9 cellular contexts compared by ENCODE assay signal in the genomic region with DNA sequence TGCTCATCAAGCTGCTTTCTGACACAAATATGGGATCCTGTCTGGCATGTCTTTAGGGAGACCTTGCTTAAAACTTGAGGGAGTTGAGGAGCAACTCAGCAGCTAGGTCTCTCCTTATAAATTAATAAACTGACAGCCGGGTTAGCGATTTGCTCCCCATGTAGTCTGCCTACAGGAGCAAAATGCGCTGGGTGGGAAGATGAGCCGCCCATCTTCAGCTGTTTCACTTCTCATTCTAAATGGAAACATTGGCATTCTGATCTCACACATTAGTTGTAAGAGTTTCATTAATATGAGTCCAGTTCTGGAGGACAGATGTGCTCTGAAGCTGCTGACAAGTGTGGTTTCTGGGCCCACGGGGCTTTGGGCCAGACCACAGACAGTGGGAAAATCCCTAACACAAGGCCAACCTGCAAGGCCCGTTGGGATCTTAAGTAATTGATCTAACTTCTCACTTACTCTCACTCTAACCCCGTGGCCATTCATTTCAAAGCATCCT.
DNase-seq lines count a peak whose midpoint lies in the region; ATAC-seq lines count a peak whose summit lies in the region.
"Had no signal": no experiment of that assay in that cellular context is flagged by ENCODE, and none has a peak within 500 bp of the region (broad histone marks: within the 10 kb centered on the region; RNA-seq: fewer than 3 reads in every experiment).

No MANE protein-coding gene starts in this region.

- CTCF ChIA-PET in activated CD4-positive, alpha-beta T cell treated with anti-CD3 and anti-CD28 coated beads for 36 hours (lab: Charles Lee) = no interaction called here

- intact Hi-C loops in activated CD4-positive, alpha-beta T cell treated with anti-CD3 and anti-CD28 coated beads, Interleukin-2, amount 10 ng/mL, durations not matched to agents 24 days and 14 days (cut with micrococcal nuclease) = no loop called here
- intact Hi-C loops in activated CD4-positive, alpha-beta T cell treated with anti-CD3 and anti-CD28 coated beads for 36 hours (cut with DNase I, micrococcal nuclease) = loop anchor here in 1 of 2 experiments (10.0 kb wide), 1 partner anchor 123 kb away; no protein-coding TSS in a partner anchor

- no peak overlapping the region for H3K4me3 Mint-ChIP-seq in activated CD4-positive, alpha-beta T cell treated with anti-CD3 and anti-CD28 coated beads, Interleukin-2, amount 10 ng/mL, durations not matched to agents 24 days and 14 days
- H3K4me3 Mint-ChIP-seq in activated CD4-positive, alpha-beta T cell treated with anti-CD3 and anti-CD28 coated beads for 36 hours = no peak overlapping the region
- no peak overlapping the region for H3K4me3 Mint-ChIP-seq in stimulated activated memory B cell treated with anti-CD40 and anti-IgM and Interleukin-4, amounts not matched to agents 10 μg/mL and 1 μg/mL and 100 μg/mL, for 72 hours
- H3K4me3 Mint-ChIP-seq: activated naive CD4-positive, alpha-beta T cell treated with anti-CD3 and anti-CD28 coated beads, Interleukin-2, amount 10 ng/mL, durations not matched to agents 7 days and 5 days had no signal

- DNase-seq in activated CD4-positive, alpha-beta T cell treated with anti-CD3 and anti-CD28 coated beads, Interleukin-2, amount 10 ng/mL, durations not matched to agents 24 days and 14 days = peak; percentile 31
- DNase-seq in activated CD4-positive, alpha-beta T cell treated with anti-CD3 and anti-CD28 coated beads for 36 hours = no peak
- DNase-seq in NOMO-1 treated with DMSO at 0.1 percent for 48 hours (lab: John Stamatoyannopoulos, UW; ENCODE audit: unreplicated experiment) (peak; percentile 30), nucleus accumbens (lab: John Stamatoyannopoulos, UW) (no peak), NCI-H226 (no peak)
- no peak for DNase-seq in activated CD8-positive, alpha-beta memory T cell treated with anti-CD3 and anti-CD28 coated beads for 24 hours
- DNase-seq: activated naive CD4-positive, alpha-beta T cell treated with anti-CD3 and anti-CD28 coated beads, Interleukin-2, amount 10 ng/mL, durations not matched to agents 7 days and 5 days had no signal

- peaks cover 7% of the 10 kb centered on the region for H3K27me3 Mint-ChIP-seq in activated CD4-positive, alpha-beta T cell treated with anti-CD3 and anti-CD28 coated beads, Interleukin-2, amount 10 ng/mL, durations not matched to agents 24 days and 14 days
- H3K27me3 Mint-ChIP-seq in activated CD4-positive, alpha-beta T cell treated with anti-CD3 and anti-CD28 coated beads for 36 hours = peaks cover 4% of the 10 kb centered on the region
- H3K27me3 Mint-ChIP-seq in stimulated activated memory B cell treated with anti-CD40 and anti-IgM and Interleukin-4, amounts not matched to agents 10 μg/mL and 1 μg/mL and 100 μg/mL, for 72 hours = peaks cover 9% of the 10 kb centered on the region
- H3K27me3 Mint-ChIP-seq: activated naive CD4-positive, alpha-beta T cell treated with anti-CD3 and anti-CD28 coated beads, Interleukin-2, amount 10 ng/mL, durations not matched to agents 7 days and 5 days had no signal

- H3K9me3 Mint-ChIP-seq in activated CD4-positive, alpha-beta T cell treated with anti-CD3 and anti-CD28 coated beads, Interleukin-2, amount 10 ng/mL, durations not matched to agents 24 days and 14 days = no peaks in the 10 kb centered on the region
- peaks cover 4% of the 10 kb centered on the region for H3K9me3 Mint-ChIP-seq in activated CD4-positive, alpha-beta T cell treated with anti-CD3 and anti-CD28 coated beads for 36 hours (ENCODE audit: low read depth)
- H3K9me3 Mint-ChIP-seq in stimulated activated memory B cell treated with anti-CD40 and anti-IgM and Interleukin-4, amounts not matched to agents 10 μg/mL and 1 μg/mL and 100 μg/mL, for 72 hours = peaks cover 7% of the 10 kb centered on the region
- H3K9me3 Mint-ChIP-seq: activated naive CD4-positive, alpha-beta T cell treated with anti-CD3 and anti-CD28 coated beads, Interleukin-2, amount 10 ng/mL, durations not matched to agents 7 days and 5 days had no signal

- POLR2A ChIA-PET in activated CD4-positive, alpha-beta T cell treated with anti-CD3 and anti-CD28 coated beads for 36 hours (lab: Charles Lee) = no interaction called here

- H3K36me3 Mint-ChIP-seq in activated CD4-positive, alpha-beta T cell treated with anti-CD3 and anti-CD28 coated beads, Interleukin-2, amount 10 ng/mL, durations not matched to agents 24 days and 14 days (ENCODE audit: low read depth) = no peaks in the 10 kb centered on the region
- H3K36me3 Mint-ChIP-seq in activated CD4-positive, alpha-beta T cell treated with anti-CD3 and anti-CD28 coated beads for 36 hours (ENCODE audit: low read depth) = no peaks in the 10 kb centered on the region
- no peaks in the 10 kb centered on the region for H3K36me3 Mint-ChIP-seq in stimulated activated memory B cell treated with anti-CD40 and anti-IgM and Interleukin-4, amounts not matched to agents 10 μg/mL and 1 μg/mL and 100 μg/mL, for 72 hours
- H3K36me3 Mint-ChIP-seq: activated naive CD4-positive, alpha-beta T cell treated with anti-CD3 and anti-CD28 coated beads, Interleukin-2, amount 10 ng/mL, durations not matched to agents 7 days and 5 days had no signal

- no peak for ATAC-seq in activated CD4-positive, alpha-beta T cell treated with anti-CD3 and anti-CD28 coated beads for 36 hours
- ATAC-seq in HG02798 (IDR thresholded peaks at IDR 0.05; ENCODE audit: poor library complexity, unreplicated experiment) = peak; percentile 88
- ATAC-seq in stimulated activated memory B cell treated with anti-CD40 and anti-IgM and Interleukin-4, amounts not matched to agents 10 μg/mL and 1 μg/mL and 100 μg/mL, for 72 hours = peak; percentile 88

- no peak overlapping the region for H3K27ac Mint-ChIP-seq in activated CD4-positive, alpha-beta T cell treated with anti-CD3 and anti-CD28 coated beads, Interleukin-2, amount 10 ng/mL, durations not matched to agents 24 days and 14 days
- no peak overlapping the region for H3K27ac Mint-ChIP-seq in activated CD4-positive, alpha-beta T cell treated with anti-CD3 and anti-CD28 coated beads for 36 hours
- H3K27ac Mint-ChIP-seq in stimulated activated memory B cell treated with anti-CD40 and anti-IgM and Interleukin-4, amounts not matched to agents 10 μg/mL and 1 μg/mL and 100 μg/mL, for 72 hours = no peak overlapping the region
- H3K27ac Mint-ChIP-seq: activated naive CD4-positive, alpha-beta T cell treated with anti-CD3 and anti-CD28 coated beads, Interleukin-2, amount 10 ng/mL, durations not matched to agents 7 days and 5 days had no signal

- no peaks in the 10 kb centered on the region for H3K4me1 Mint-ChIP-seq in activated CD4-positive, alpha-beta T cell treated with anti-CD3 and anti-CD28 coated beads, Interleukin-2, amount 10 ng/mL, durations not matched to agents 24 days and 14 days
- H3K4me1 Mint-ChIP-seq in activated CD4-positive, alpha-beta T cell treated with anti-CD3 and anti-CD28 coated beads for 36 hours = no peaks in the 10 kb centered on the region
- no peaks in the 10 kb centered on the region for H3K4me1 Mint-ChIP-seq in stimulated activated memory B cell treated with anti-CD40 and anti-IgM and Interleukin-4, amounts not matched to agents 10 μg/mL and 1 μg/mL and 100 μg/mL, for 72 hours
- H3K4me1 Mint-ChIP-seq: activated naive CD4-positive, alpha-beta T cell treated with anti-CD3 and anti-CD28 coated beads, Interleukin-2, amount 10 ng/mL, durations not matched to agents 7 days and 5 days had no signal

Comparison
In these comparisons a context has a peak if more than half of its experiments do, and no peak if none do; other contexts are left out.
1. DNase-seq: peak in activated CD4-positive, alpha-beta T cell treated with anti-CD3 and anti-CD28 coated beads, Interleukin-2, amount 10 ng/mL, durations not matched to agents 24 days and 14 days (single experiment) and NOMO-1 treated with DMSO at 0.1 percent for 48 hours (single experiment); none in activated CD4-positive, alpha-beta T cell treated with anti-CD3 and anti-CD28 coated beads for 36 hours (single experiment), nucleus accumbens (0 of 56), activated CD8-positive, alpha-beta memory T cell treated with anti-CD3 and anti-CD28 coated beads for 24 hours (single experiment) and NCI-H226 (single experiment).